Comparison of ENCODE assay signal across 11 cellular contexts in genomic region chr2:85255813-85256581, GRCh38.
DNase-seq lines count a peak whose midpoint lies in the region; ATAC-seq and TF ChIP-seq lines count a peak whose summit lies in the region.
"Had no signal": no experiment of that assay in that cellular context is flagged by ENCODE, and none has a peak within 500 bp of the region (broad histone marks: within the 10 kb centered on the region; RNA-seq: fewer than 3 reads in every experiment).

No MANE protein-coding gene starts in this region.

- H3K36me3 ChIP-seq in esophagus muscularis mucosa (no peaks in the 10 kb centered on the region), mucosa of descending colon (ENCODE audit: low read depth) (no peaks in the 10 kb centered on the region), vagina (no peaks in the 10 kb centered on the region)

- ATAC-seq in mucosa of descending colon (peak; percentile 30), HG03342 (IDR thresholded peaks at IDR 0.05; ENCODE audit: unreplicated experiment) (no peak), HG03039 (IDR thresholded peaks at IDR 0.05; ENCODE audit: unreplicated experiment) (no peak)

- H3K4me1 ChIP-seq in esophagus muscularis mucosa, result peaks cover 58 to 78% (median 61%) of the 10 kb centered on the region in 4 donors
- no peaks in the 10 kb centered on the region for H3K4me1 ChIP-seq in mucosa of descending colon (ENCODE audit: low read depth)
- H3K4me1 ChIP-seq in vagina, result peaks cover 77% of the 10 kb centered on the region

- no TSS peak for BruUV-seq in MCF 10A (replicated peaks; lab: Mats Ljungman, UMichigan)

- in situ Hi-C loops in T47D (cut with HindIII; ENCODE audit: low pct_unique_long_range_greater_than_20kb, low sequenced_read_pairs), result no loop called here

- intact Hi-C loops in MCF 10A (cut with micrococcal nuclease), result no loop called here
- intact Hi-C loops in esophagus muscularis mucosa (cut with DNase I), result no loop called here
- intact Hi-C loops in mucosa of descending colon (cut with DNase I, micrococcal nuclease), result no loop called here
- intact Hi-C loops in vagina (cut with DNase I), result no loop called here

- no peak overlapping the region for H3K4me3 Mint-ChIP-seq in MCF 10A (ENCODE audit: unreplicated experiment)
- H3K4me3 Mint-ChIP-seq: stimulated activated naive CD8-positive, alpha-beta T cell treated with anti-CD3 and anti-CD28 coated beads, Interleukin-15, Interleukin-2, amounts not matched to agents 100 ng/mL and 50 ng/mL, for 24 hours had no signal

- H3K27ac ChIP-seq in esophagus muscularis mucosa (replicated peaks in 1 of 4) (peak overlapping the region; percentile 18 to 52 (median 38)), vagina (peak overlapping the region; percentile 84)
- H3K27ac ChIP-seq: 22Rv1 had no signal

- no peaks in the 10 kb centered on the region for H3K27me3 Mint-ChIP-seq in MCF 10A (ENCODE audit: insufficient read depth, unreplicated experiment)
- H3K27me3 Mint-ChIP-seq: stimulated activated naive CD8-positive, alpha-beta T cell treated with anti-CD3 and anti-CD28 coated beads, Interleukin-15, Interleukin-2, amounts not matched to agents 100 ng/mL and 50 ng/mL, for 24 hours had no signal

- POLR2A ChIA-PET in MCF 10A (lab: Yijun Ruan, JAX), result no interaction called here

- H3K4me1 Mint-ChIP-seq in MCF 10A (ENCODE audit: insufficient read depth, unreplicated experiment), result no peaks in the 10 kb centered on the region

- CTCF ChIA-PET in MCF 10A (lab: Yijun Ruan, JAX), result interaction anchor here (0.6 to 2.3 kb wide), 4 partner anchors 11 to 29 kb away, joined by 4 to 6 read pairs (median 6); no protein-coding TSS in a partner anchor

- H3K27ac Mint-ChIP-seq in MCF 10A (ENCODE audit: low read depth, unreplicated experiment), result no peak overlapping the region
- H3K27ac Mint-ChIP-seq: stimulated activated naive CD8-positive, alpha-beta T cell treated with anti-CD3 and anti-CD28 coated beads, Interleukin-15, Interleukin-2, amounts not matched to agents 100 ng/mL and 50 ng/mL, for 24 hours had no signal

- H3K9me3 Mint-ChIP-seq in MCF 10A (ENCODE audit: unreplicated experiment), result no peaks in the 10 kb centered on the region
- H3K9me3 Mint-ChIP-seq: stimulated activated naive CD8-positive, alpha-beta T cell treated with anti-CD3 and anti-CD28 coated beads, Interleukin-15, Interleukin-2, amounts not matched to agents 100 ng/mL and 50 ng/mL, for 24 hours had no signal

- TF ChIP-seq POLR2A in esophagus muscularis mucosa (IDR thresholded peaks at IDR 0.05; ENCODE audit: low read depth), result no peak
- no peak for TF ChIP-seq POLR2A in vagina (IDR thresholded peaks at IDR 0.05)

- TF ChIP-seq CTCF in MCF 10A (IDR thresholded peaks at IDR 0.05; ENCODE audit: unreplicated experiment) (no peak), esophagus muscularis mucosa (IDR thresholded peaks at IDR 0.05) (no peak), mucosa of descending colon (IDR thresholded peaks at IDR 0.05) (no peak), vagina (IDR thresholded peaks at IDR 0.05) (no peak)

- no peaks in the 10 kb centered on the region for H3K9me3 ChIP-seq in esophagus muscularis mucosa
- no peaks in the 10 kb centered on the region for H3K9me3 ChIP-seq in mucosa of descending colon
- H3K9me3 ChIP-seq in vagina, result no peaks in the 10 kb centered on the region

- no peaks in the 10 kb centered on the region for H3K36me3 Mint-ChIP-seq in MCF 10A (ENCODE audit: insufficient read depth, unreplicated experiment)

- TF ChIP-seq EP300 in esophagus muscularis mucosa (IDR thresholded peaks at IDR 0.05), result no peak

- no peaks in the 10 kb centered on the region for H3K27me3 ChIP-seq in esophagus muscularis mucosa
- H3K27me3 ChIP-seq in vagina, result no peaks in the 10 kb centered on the region

- WGBS in esophagus muscularis mucosa, result 21% methylated on average over 23 of the region's 23 CpGs

- H3K4me3 ChIP-seq in esophagus muscularis mucosa (peak overlapping the region; percentile 27 to 45 (median 33)), mucosa of descending colon (no peak overlapping the region), vagina (peak overlapping the region; percentile 4 to 32)

- peak; percentile 18 to 90 for DNase-seq in T47D (ENCODE audit: low read depth in 1 of 2, low spot score in 1 of 2)
- DNase-seq in MCF 10A (ENCODE audit: unreplicated experiment), result no peak
- DNase-seq in esophagus muscularis mucosa (ENCODE audit: extremely low spot score), result no peak
- DNase-seq in mucosa of descending colon, result no peak
- DNase-seq in vagina (ENCODE audit: extremely low spot score in 2 of 2), result no peak
- no peak for DNase-seq in NCI-H1694 treated with DMSO at 0.1 percent for 48 hours (lab: John Stamatoyannopoulos, UW)
- DNase-seq: activated CD4-positive, alpha-beta T cell treated with anti-CD3 and anti-CD28 coated beads for 1 hour had no signal

Comparison
In these comparisons a context has a peak if more than half of its experiments do, and no peak if none do; other contexts are left out.
1. DNase-seq: peak in T47D (2 of 2); none in MCF 10A (single experiment), esophagus muscularis mucosa (single experiment), mucosa of descending colon (0 of 3), vagina (0 of 2) and NCI-H1694 treated with DMSO at 0.1 percent for 48 hours (single experiment).